In the genomic region with DNA sequence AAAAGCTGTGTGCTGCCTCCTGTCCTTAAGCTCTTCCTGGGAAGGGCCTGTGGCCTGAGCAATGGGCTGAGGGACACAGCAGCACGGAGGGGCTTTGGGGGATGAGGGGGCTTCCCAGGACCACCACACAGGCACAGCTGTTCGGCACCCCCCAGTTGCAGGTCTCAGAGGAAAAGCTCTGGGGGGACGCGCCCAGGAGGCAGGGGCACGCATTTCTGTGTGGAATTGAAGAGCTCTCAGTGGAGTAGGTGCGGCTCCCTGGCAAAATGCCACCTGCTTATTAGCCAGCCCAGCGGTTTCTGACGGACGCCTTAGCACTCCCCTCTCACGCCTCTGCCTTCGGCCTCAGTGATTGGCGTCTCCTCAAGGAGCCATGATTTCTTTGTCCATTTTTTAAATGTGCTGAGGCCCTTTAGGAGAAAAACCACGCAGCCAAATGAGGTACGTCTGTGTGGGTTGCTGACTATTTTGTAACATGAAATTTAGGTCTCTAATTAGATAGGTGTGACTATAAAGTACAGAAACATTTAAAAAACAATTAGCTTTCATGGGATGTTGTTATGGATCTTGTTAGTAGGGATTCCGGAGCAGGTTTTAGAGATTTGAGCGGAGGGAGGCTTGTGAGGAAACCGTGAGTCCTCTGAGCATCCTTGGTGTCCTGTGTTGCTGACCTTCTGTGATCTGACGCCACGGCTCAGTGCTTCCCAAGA, we compare ENCODE assay signal across 18 cellular contexts. TPM values are rescaled to one million over a fixed set of nuclear protein-coding genes. Genes with fewer than 3 reads are reported as not detected.
DNase-seq lines count a peak whose midpoint lies in the region; ATAC-seq and TF ChIP-seq lines count a peak whose summit lies in the region.
"Had no signal": no experiment of that assay in that cellular context is flagged by ENCODE, and none has a peak within 500 bp of the region (broad histone marks: within the 10 kb centered on the region; RNA-seq: fewer than 3 reads in every experiment).

No MANE protein-coding gene starts in this region.

- no peak overlapping the region for H3K27ac Mint-ChIP-seq in CD14-positive monocyte
- H3K27ac Mint-ChIP-seq: T-cell had no signal

- no peaks in the 10 kb centered on the region for H3K9me3 ChIP-seq in left lung
- H3K9me3 ChIP-seq: pancreas had no signal

- peaks cover 3% of the 10 kb centered on the region for H3K4me1 Mint-ChIP-seq in CD14-positive monocyte

- DNase-seq in CD14-positive monocyte (ENCODE audit: low spot score) = peak; percentile 19
- DNase-seq in DMS153 treated with DMSO at 0.1 percent for 48 hours (lab: John Stamatoyannopoulos, UW; ENCODE audit: unreplicated experiment) = peak; percentile 54
- peak; percentile 41 for DNase-seq in NCI-H510A treated with DMSO at 0.1 percent for 48 hours (lab: John Stamatoyannopoulos, UW)
- peak; percentile 49 to 72 for DNase-seq in left lung
- no peak for DNase-seq in dermis blood vessel endothelial cell
- no peak for DNase-seq in putamen (ENCODE audit: low spot score)
- DNase-seq: activated naive CD4-positive, alpha-beta T cell treated with anti-CD3 and anti-CD28 coated beads, Interleukin-2, amount 50 U/mL, for 16 hours; AML-193; foreskin melanocyte; H9; NCI-H1930; stimulated activated CD4-positive, alpha-beta T cell treated with anti-CD3 and anti-CD28 coated beads, Interleukin-4, amount 100 ng/mL, for 4 hours; T-cell had no signal

- no peak overlapping the region for H3K4me3 ChIP-seq in left lung
- H3K4me3 ChIP-seq: coronary artery, pancreas had no signal

- peaks cover 0 to 2% of the 10 kb centered on the region in 2 donors for H3K36me3 Mint-ChIP-seq in CD14-positive monocyte

- TF ChIP-seq CTCF in CD14-positive monocyte (IDR thresholded peaks at IDR 0.05) (no peak), left lung (IDR thresholded peaks at IDR 0.05) (no peak)

- H3K27ac ChIP-seq in left lung = no peak overlapping the region
- H3K27ac ChIP-seq: coronary artery, KMS-11, pancreas had no signal

- H3K36me3 ChIP-seq in left lung = no peaks in the 10 kb centered on the region
- H3K36me3 ChIP-seq: pancreas had no signal

- ATAC-seq in left lung (peak; percentile 29), esophagus mucosa (no peak)
- ATAC-seq: left lobe of liver, pancreas, T-cell had no signal

- peaks cover 0 to 16% (median 5%) of the 10 kb centered on the region in 7 donors for H3K9me3 Mint-ChIP-seq in CD14-positive monocyte
- H3K9me3 Mint-ChIP-seq: T-cell had no signal

- H3K4me1 ChIP-seq in left lung = peaks cover 4 to 15% of the 10 kb centered on the region in 2 donors
- H3K4me1 ChIP-seq: pancreas had no signal

- H3K27me3 Mint-ChIP-seq in CD14-positive monocyte (ENCODE audit: low read depth in 3 of 3) = peaks cover 30 to 40% (median 36%) of the 10 kb centered on the region in 3 donors
- H3K27me3 Mint-ChIP-seq: T-cell had no signal

- intact Hi-C loops in CD14-positive monocyte (cut with micrococcal nuclease) = no loop called here
- intact Hi-C loops in left lung (cut with DNase I) = no loop called here

- no peak overlapping the region for H3K4me3 Mint-ChIP-seq in CD14-positive monocyte
- H3K4me3 Mint-ChIP-seq: H9, T-cell had no signal

- H3K27me3 ChIP-seq in left lung = peaks cover 10 to 32% of the 10 kb centered on the region in 2 donors
- H3K27me3 ChIP-seq: pancreas had no signal

RNA-seq across cellular contexts. Expression of gene MCF2L, which starts 4.0 kb away (rescaled TPM):
- not detected for polyA plus RNA-seq in CD14-positive monocyte
- 10 to 100 TPM; 36.0 to 38.9 TPM for total RNA-seq in left lung
- total RNA-seq in esophagus mucosa = 9.7 TPM
- 7.8 and 51.4 TPM in 2 replicates for total RNA-seq in dermis blood vessel endothelial cell

Comparison
In these comparisons a context has a peak if more than half of its experiments do, and no peak if none do; other contexts are left out.
1. DNase-seq: peak in CD14-positive monocyte (single experiment), DMS153 treated with DMSO at 0.1 percent for 48 hours (single experiment), NCI-H510A treated with DMSO at 0.1 percent for 48 hours (single experiment) and left lung (2 of 2); none in dermis blood vessel endothelial cell (single experiment) and putamen (single experiment).